27 cellular contexts compared by ENCODE assay signal in the genomic region with DNA sequence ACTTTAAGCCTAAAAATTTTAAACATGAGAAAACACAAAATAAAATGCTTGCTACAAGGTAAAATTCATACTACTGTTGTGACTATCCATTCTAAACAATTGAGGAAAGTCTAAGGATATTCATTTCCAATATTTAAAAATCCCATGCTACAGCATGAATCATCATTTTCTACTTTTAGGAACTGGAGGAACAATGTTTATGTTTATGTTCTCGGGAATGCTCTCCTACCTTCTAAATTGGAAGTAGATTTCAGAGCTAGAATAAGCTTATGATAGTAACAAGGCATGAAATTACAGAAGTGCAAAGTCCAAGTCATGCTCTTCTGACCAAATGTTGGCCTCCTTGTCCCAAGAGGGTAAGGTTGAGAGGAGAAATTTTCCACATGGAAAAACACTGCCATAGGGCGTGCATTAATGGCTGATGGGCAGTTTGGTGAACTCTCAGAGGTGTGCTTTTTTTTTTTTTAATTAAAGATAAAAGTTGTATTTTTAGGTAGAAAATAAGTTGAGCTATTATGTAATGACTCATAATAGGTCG.
"Had no signal": no experiment of that assay in that cellular context is flagged by ENCODE, and none has a peak within 500 bp of the region (broad histone marks: within the 10 kb centered on the region; RNA-seq: fewer than 3 reads in every experiment).

No MANE protein-coding gene starts in this region.

- H3K27ac Mint-ChIP-seq: activated CD4-positive, alpha-beta T cell treated with anti-CD3 and anti-CD28 coated beads for 36 hours; activated CD8-positive, alpha-beta T cell treated with anti-CD3 and anti-CD28 coated beads, Interleukin-2, amount 10 ng/mL, durations not matched to agents 7 days and 5 days; activated naive CD4-positive, alpha-beta T cell treated with anti-CD3 and anti-CD28 coated beads, Interleukin-2, amount 50 U/mL, for 72 hours; activated T-cell treated with anti-CD3 and anti-CD28 coated beads, Interleukin-2, amount 50 U/mL, for 72 hours; naive B cell; nephron progenitor cell; progenitor cell of endocrine pancreas had no signal

- ATAC-seq: activated CD4-positive, alpha-beta T cell treated with anti-CD3 and anti-CD28 coated beads for 36 hours; activated CD8-positive, alpha-beta T cell treated with anti-CD3 and anti-CD28 coated beads, Interleukin-2, amount 10 ng/mL, durations not matched to agents 7 days and 5 days; activated naive CD4-positive, alpha-beta T cell treated with anti-CD3 and anti-CD28 coated beads, Interleukin-2, amount 50 U/mL, for 72 hours; activated T-cell treated with anti-CD3 and anti-CD28 coated beads, Interleukin-2, amount 50 U/mL, for 72 hours; left cardiac atrium; left ventricle myocardium superior had no signal

- H3K9me3 ChIP-seq: neutrophil, ovary, tibial nerve had no signal

- H3K9me3 Mint-ChIP-seq: activated naive CD4-positive, alpha-beta T cell treated with anti-CD3 and anti-CD28 coated beads, Interleukin-2, amount 50 U/mL, for 72 hours; activated T-cell treated with anti-CD3 and anti-CD28 coated beads, Interleukin-2, amount 50 U/mL, for 72 hours; central memory CD8-positive, alpha-beta T cell; nephron progenitor cell had no signal

- H3K36me3 Mint-ChIP-seq: activated naive CD4-positive, alpha-beta T cell treated with anti-CD3 and anti-CD28 coated beads, Interleukin-2, amount 50 U/mL, for 72 hours had no signal

- H3K27me3 ChIP-seq: neutrophil, ovary, tibial nerve had no signal

- H3K27ac ChIP-seq: neutrophil, ovary, tibial nerve had no signal

- DNase-seq: activated CD4-positive, alpha-beta T cell treated with anti-CD3 and anti-CD28 coated beads for 36 hours; activated CD4-positive, CD25-positive, alpha-beta regulatory T cell; activated CD8-positive, alpha-beta T cell treated with anti-CD3 and anti-CD28 coated beads, Interleukin-2, amount 10 ng/mL, durations not matched to agents 7 days and 5 days; activated naive CD4-positive, alpha-beta T cell; activated T-cell treated with anti-CD3 and anti-CD28 coated beads for 4 hours; activated T-cell treated with anti-CD3 and anti-CD28 coated beads, Interleukin-2, amount 50 U/mL, for 72 hours; anterior cingulate cortex; effector CD8-positive, alpha-beta T cell; head of caudate nucleus; hippocampal formation; left cardiac atrium; left ventricle myocardium superior; mammary epithelial cell; naive B cell; nephron progenitor cell; ovary; retina; stimulated activated naive CD4-positive, alpha-beta T cell treated with Interleukin-2 at 50 U/mL for 16 hours had no signal

- H3K36me3 ChIP-seq: neutrophil, ovary, tibial nerve had no signal

- H3K27me3 Mint-ChIP-seq: progenitor cell of endocrine pancreas had no signal

- H3K4me3 ChIP-seq: ovary, tibial nerve had no signal

- H3K4me3 Mint-ChIP-seq: activated CD4-positive, alpha-beta T cell treated with anti-CD3 and anti-CD28 coated beads for 36 hours; activated CD8-positive, alpha-beta T cell treated with anti-CD3 and anti-CD28 coated beads, Interleukin-2, amount 10 ng/mL, durations not matched to agents 7 days and 5 days; activated T-cell treated with anti-CD3 and anti-CD28 coated beads, Interleukin-2, amount 50 U/mL, for 72 hours; central memory CD8-positive, alpha-beta T cell; naive B cell; nephron progenitor cell had no signal

- FAIRE-seq: bronchial epithelial cell, colon, endometrium, keratinocyte had no signal
